Comparison of ENCODE assay signal across 25 cellular contexts in genomic region chr20:5977223-5977622, GRCh38.
"Had no signal": no experiment of that assay in that cellular context is flagged by ENCODE, and none has a peak within 500 bp of the region (broad histone marks: within the 10 kb centered on the region; RNA-seq: fewer than 3 reads in every experiment).

No MANE protein-coding gene starts in this region.

- DNase-seq: effector memory CD8-positive, alpha-beta T cell; erythroblast; heart left ventricle; hypothalamus; kidney glomerular epithelial cell; natural killer cell; psoas muscle; retina; spleen; stimulated activated CD4-positive, alpha-beta T cell treated with anti-CD3 and anti-CD28 coated beads, Interleukin-15, amount 100 ng/mL, for 24 hours; stimulated activated CD4-positive, alpha-beta T cell treated with anti-CD3 and anti-CD28 coated beads, Interleukin-1b, Interleukin-23, amount 100 ng/mL, for 48 hours; stimulated activated CD4-positive, alpha-beta T cell treated with anti-CD3 and anti-CD28 coated beads, Interleukin-4, amount 100 ng/mL, for 24 hours; testis; upper lobe of right lung had no signal

- H3K27me3 ChIP-seq: heart left ventricle, spleen, testis, tibial nerve, upper lobe of right lung, vagina had no signal

- H3K4me1 ChIP-seq: heart left ventricle, parathyroid adenoma, psoas muscle, spleen, testis, tibial nerve, upper lobe of right lung, vagina had no signal

- H3K9me3 ChIP-seq: heart left ventricle, psoas muscle, spleen, testis, tibial nerve, upper lobe of right lung, vagina had no signal

- ATAC-seq: effector memory CD8-positive, alpha-beta T cell; heart left ventricle; left lobe of liver; natural killer cell; psoas muscle; sciatic nerve; stimulated activated memory B cell treated with anti-CD40 and anti-IgM and Interleukin-4, amounts not matched to agents 10 μg/mL and 1 μg/mL and 100 μg/mL, for 72 hours; upper lobe of right lung had no signal

- H3K27me3 Mint-ChIP-seq: dendritic cell treated with granulocyte-macrophage colony-stimulating factor and Interleukin-4, amounts not matched to agents 40 ng/mL and 50 ng/mL, for 4 days; effector memory CD8-positive, alpha-beta T cell; stimulated activated memory B cell treated with anti-CD40 and anti-IgM and Interleukin-4, amounts not matched to agents 10 μg/mL and 1 μg/mL and 100 μg/mL, for 72 hours; stimulated activated naive CD8-positive, alpha-beta T cell treated with anti-CD3 and anti-CD28 coated beads, Interleukin-15, Interleukin-2, amounts not matched to agents 100 ng/mL and 50 ng/mL, for 24 hours had no signal

- H3K27ac ChIP-seq: heart left ventricle, parathyroid adenoma, psoas muscle, spleen, testis, tibial nerve, upper lobe of right lung, vagina had no signal

- H3K27ac Mint-ChIP-seq: dendritic cell treated with granulocyte-macrophage colony-stimulating factor and Interleukin-4, amounts not matched to agents 40 ng/mL and 50 ng/mL, for 4 days; natural killer cell; stimulated activated memory B cell treated with anti-CD40 and anti-IgM and Interleukin-4, amounts not matched to agents 10 μg/mL and 1 μg/mL and 100 μg/mL, for 72 hours; stimulated activated naive CD8-positive, alpha-beta T cell treated with anti-CD3 and anti-CD28 coated beads, Interleukin-15, Interleukin-2, amounts not matched to agents 100 ng/mL and 50 ng/mL, for 24 hours had no signal

- H3K4me1 Mint-ChIP-seq: neural crest cell; stimulated activated memory B cell treated with anti-CD40 and anti-IgM and Interleukin-4, amounts not matched to agents 10 μg/mL and 1 μg/mL and 100 μg/mL, for 72 hours had no signal

- H3K4me3 Mint-ChIP-seq: dendritic cell treated with granulocyte-macrophage colony-stimulating factor and Interleukin-4, amounts not matched to agents 40 ng/mL and 50 ng/mL, for 4 days; effector memory CD8-positive, alpha-beta T cell; natural killer cell; neural crest cell; stimulated activated memory B cell treated with anti-CD40 and anti-IgM and Interleukin-4, amounts not matched to agents 10 μg/mL and 1 μg/mL and 100 μg/mL, for 72 hours; stimulated activated naive CD8-positive, alpha-beta T cell treated with anti-CD3 and anti-CD28 coated beads, Interleukin-15, Interleukin-2, amounts not matched to agents 100 ng/mL and 50 ng/mL, for 24 hours had no signal

- H3K9me3 Mint-ChIP-seq: dendritic cell treated with granulocyte-macrophage colony-stimulating factor and Interleukin-4, amounts not matched to agents 40 ng/mL and 50 ng/mL, for 4 days; effector memory CD8-positive, alpha-beta T cell; natural killer cell; neural crest cell; stimulated activated memory B cell treated with anti-CD40 and anti-IgM and Interleukin-4, amounts not matched to agents 10 μg/mL and 1 μg/mL and 100 μg/mL, for 72 hours; stimulated activated naive CD8-positive, alpha-beta T cell treated with anti-CD3 and anti-CD28 coated beads, Interleukin-15, Interleukin-2, amounts not matched to agents 100 ng/mL and 50 ng/mL, for 24 hours had no signal

- FAIRE-seq: colon, frontal cortex had no signal

- H3K4me3 ChIP-seq: heart left ventricle, psoas muscle, spleen, testis, tibial nerve, upper lobe of right lung, vagina had no signal
